In genomic region chr12:51407604-51408003, GRCh38 we compare ENCODE assay signal across 23 cellular contexts. TPM values are rescaled to one million over a fixed set of nuclear protein-coding genes. Genes with fewer than 3 reads are reported as not detected.
DNase-seq lines count a peak whose midpoint lies in the region; ATAC-seq and TF ChIP-seq lines count a peak whose summit lies in the region.
"Had no signal": no experiment of that assay in that cellular context is flagged by ENCODE, and none has a peak within 500 bp of the region (broad histone marks: within the 10 kb centered on the region; RNA-seq: fewer than 3 reads in every experiment).

No MANE protein-coding gene starts in this region.

- H3K36me3 ChIP-seq in right atrium auricular region: no peaks in the 10 kb centered on the region
- H3K36me3 ChIP-seq in left ventricle myocardium inferior: no peaks in the 10 kb centered on the region
- no peaks in the 10 kb centered on the region for H3K36me3 ChIP-seq in endodermal cell (ENCODE audit: control insufficient read depth, insufficient read depth, low read length)

- 0 out of 2 replicates have a peak overlapping the region, but pooled peaks have one; percentile 10 for H3K27ac Mint-ChIP-seq in HFFc6
- H3K27ac Mint-ChIP-seq in endodermal cell: no peak overlapping the region
- H3K27ac Mint-ChIP-seq in CD4-positive, alpha-beta T cell: no peak overlapping the region
- H3K27ac Mint-ChIP-seq: CD8-positive, alpha-beta T cell had no signal

- H3K27me3 ChIP-seq in right atrium auricular region: no peaks in the 10 kb centered on the region
- H3K27me3 ChIP-seq in left ventricle myocardium inferior (ENCODE audit: low read depth): peaks cover 10% of the 10 kb centered on the region
- H3K27me3 ChIP-seq in endodermal cell (ENCODE audit: control insufficient read depth, insufficient read depth, low read length, poor library complexity, severe bottlenecking): no peaks in the 10 kb centered on the region
- no peaks in the 10 kb centered on the region for H3K27me3 ChIP-seq in CD4-positive, alpha-beta T cell (ENCODE audit: control insufficient read depth, insufficient read depth, low read length)

- CTCF ChIA-PET in CD4-positive, alpha-beta T cell (lab: Charles Lee): no interaction called here

- H3K27me3 Mint-ChIP-seq in HFFc6 (ENCODE audit: insufficient read depth) (no peaks in the 10 kb centered on the region; the same call in 1 of the 2 replicates), endodermal cell (ENCODE audit: insufficient read depth) (no peaks in the 10 kb centered on the region)
- no peaks in the 10 kb centered on the region for H3K27me3 Mint-ChIP-seq in CD4-positive, alpha-beta T cell

- H3K9ac ChIP-seq in endodermal cell (ENCODE audit: extremely low read depth, low read length, poor library complexity, severe bottlenecking): no peak overlapping the region

- H3K9me3 ChIP-seq in right atrium auricular region (no peaks in the 10 kb centered on the region), left ventricle myocardium inferior (replicated peaks) (no peaks in the 10 kb centered on the region), endodermal cell (ENCODE audit: control insufficient read depth, low read length) (no peaks in the 10 kb centered on the region)
- H3K9me3 ChIP-seq in CD4-positive, alpha-beta T cell (ENCODE audit: control insufficient read depth, low read length): no peaks in the 10 kb centered on the region
- H3K9me3 ChIP-seq: A549 had no signal

- no peaks in the 10 kb centered on the region for H3K4me1 ChIP-seq in right atrium auricular region
- H3K4me1 ChIP-seq in left ventricle myocardium inferior: no peaks in the 10 kb centered on the region
- H3K4me1 ChIP-seq in endodermal cell (ENCODE audit: control insufficient read depth, insufficient read depth, low read length): no peaks in the 10 kb centered on the region
- H3K4me1 ChIP-seq: A549 had no signal

- H3K4me3 ChIP-seq in right atrium auricular region (no peak overlapping the region), left ventricle myocardium inferior (no peak overlapping the region), endodermal cell (ENCODE audit: low read length) (no peak overlapping the region)
- H3K4me3 ChIP-seq: A549, PC-9 had no signal

- H3K36me3 Mint-ChIP-seq in HFFc6 (ENCODE audit: low read depth) (no peaks in the 10 kb centered on the region), endodermal cell (ENCODE audit: low read depth) (no peaks in the 10 kb centered on the region)
- H3K36me3 Mint-ChIP-seq in CD4-positive, alpha-beta T cell (ENCODE audit: low read depth): no peaks in the 10 kb centered on the region
- H3K36me3 Mint-ChIP-seq: CD8-positive, alpha-beta T cell had no signal

- H3K4me1 Mint-ChIP-seq in HFFc6 (ENCODE audit: low read depth) (peaks cover under 1% of the 10 kb centered on the region), endodermal cell (peaks cover 7% of the 10 kb centered on the region)
- peaks cover 6% of the 10 kb centered on the region for H3K4me1 Mint-ChIP-seq in CD4-positive, alpha-beta T cell (ENCODE audit: low read depth)

- no peak for TF ChIP-seq CTCF in right atrium auricular region (IDR thresholded peaks at IDR 0.05)
- no peak for TF ChIP-seq CTCF in left ventricle myocardium inferior (IDR thresholded peaks at IDR 0.05; ENCODE audit: borderline replicate concordance)
- no peak for TF ChIP-seq CTCF in HFFc6 (IDR thresholded peaks at IDR 0.05)
- TF ChIP-seq CTCF in endodermal cell (conservative IDR thresholded peaks at IDR 0.05): no peak
- TF ChIP-seq CTCF in CD4-positive, alpha-beta T cell (IDR thresholded peaks at IDR 0.05): no peak

- intact Hi-C loops in left ventricle myocardium inferior (cut with micrococcal nuclease): no loop called here
- intact Hi-C loops in CD4-positive, alpha-beta T cell (cut with DNase I, micrococcal nuclease): no loop called here

- no peaks in the 10 kb centered on the region for H3K9me3 Mint-ChIP-seq in HFFc6
- no peaks in the 10 kb centered on the region for H3K9me3 Mint-ChIP-seq in endodermal cell
- H3K9me3 Mint-ChIP-seq in CD4-positive, alpha-beta T cell: no peaks in the 10 kb centered on the region
- H3K9me3 Mint-ChIP-seq: CD8-positive, alpha-beta T cell had no signal

- POLR2A ChIA-PET in CD4-positive, alpha-beta T cell (lab: Charles Lee): interaction anchor here (0.6 kb wide), 1 partner anchor 91 kb away, joined by 3 read pairs; no protein-coding TSS in a partner anchor

- H3K27ac ChIP-seq in right atrium auricular region: no peak overlapping the region
- no peak overlapping the region for H3K27ac ChIP-seq in left ventricle myocardium inferior (replicated peaks)
- no peak overlapping the region for H3K27ac ChIP-seq in endodermal cell (ENCODE audit: low read depth, low read length)
- H3K27ac ChIP-seq in CD4-positive, alpha-beta T cell (ENCODE audit: low read depth, low read length): no peak overlapping the region
- H3K27ac ChIP-seq: A549, PC-9 had no signal

- no peak overlapping the region for H3K4me3 Mint-ChIP-seq in HFFc6
- H3K4me3 Mint-ChIP-seq in endodermal cell: no peak overlapping the region
- no peak overlapping the region for H3K4me3 Mint-ChIP-seq in CD4-positive, alpha-beta T cell
- H3K4me3 Mint-ChIP-seq: CD8-positive, alpha-beta T cell had no signal

- whole genome bisulfite sequencing in endodermal cell (ENCODE audit: insufficient coverage in 1 of 2, insufficient read length in 1 of 2), 2 experiments: 69 to 93% methylated on average over 3 to 4 of the region's 4 CpGs

- DNase-seq in right atrium auricular region (ENCODE audit: low spot score) (peak; percentile 11), left ventricle myocardium inferior (no peak), HFFc6 (no peak), endodermal cell (peak; percentile 31), putamen (ENCODE audit: low spot score) (no peak)
- no peak for DNase-seq in CD4-positive, alpha-beta T cell
- DNase-seq: C1 segment of cervical spinal cord; Calu3; CD8-positive, alpha-beta T cell; DMS79 treated with DMSO at 0.1 percent for 48 hours; KBM-7; MM.1S; NCI-H1048; NCI-H1417; NCI-H1694; NCI-H2029 treated with DMSO at 0.1 percent for 48 hours; NCI-H2227 treated with DMSO at 0.1 percent for 48 hours; NCI-H526 treated with DMSO at 0.1 percent for 48 hours; PC-9 had no signal

- ATAC-seq in GM21367 (IDR thresholded peaks at IDR 0.05; ENCODE audit: unreplicated experiment): no peak
- ATAC-seq in CD4-positive, alpha-beta T cell (ENCODE audit: poor library complexity): no peak
- ATAC-seq: A549; CD8-positive, alpha-beta T cell; Right ventricle myocardium inferior had no signal

RNA-seq across cellular contexts. Expression of gene GALNT6, which starts 16.4 kb away (rescaled TPM):
- total RNA-seq in right atrium auricular region (1 to 10 TPM; 1.3 to 2.8 TPM), left ventricle myocardium inferior (0.60 TPM), endodermal cell (10 to 100 TPM; 13.9 to 19.1 TPM)
- 10 to 100 TPM; 68.2 to 93.9 (median 71.7) TPM for total RNA-seq in HFFc6 (2021; fragmentation: NEBNext Ultra II Directional; extraction: Animal tissue kit (Norgen Biotek cat#: 25700))
- polyA plus RNA-seq in endodermal cell (2013, experiment 1 of 2): 2.7 TPM
- 2.1 TPM for polyA plus RNA-seq in endodermal cell (2013, experiment 2 of 2)
- total RNA-seq in CD4-positive, alpha-beta T cell: 10 to 100 TPM; 10.2 to 13.7 TPM
- total RNA-seq: NCI-H460 had no signal

RNA-seq across cellular contexts. Expression of gene SLC4A8, which starts 17.0 kb away (rescaled TPM):
- total RNA-seq in right atrium auricular region (1 to 10 TPM in 1 of 2 donors, under 1 TPM in 1; 0.28 to 1.1 TPM), left ventricle myocardium inferior (0.14 TPM), endodermal cell (10 to 100 TPM; 25.8 to 26.4 TPM)
- total RNA-seq in HFFc6 (2021; fragmentation: NEBNext Ultra II Directional; extraction: Animal tissue kit (Norgen Biotek cat#: 25700)): 10 to 100 TPM; 10.2 to 21.9 (median 14.4) TPM
- 22.8 TPM for polyA plus RNA-seq in endodermal cell (2013, experiment 1 of 2)
- 19.0 TPM for polyA plus RNA-seq in endodermal cell (2013, experiment 2 of 2)
- 1 to 10 TPM; 1.3 to 1.8 TPM for total RNA-seq in CD4-positive, alpha-beta T cell

Comparison
In these comparisons a context has a peak if more than half of its experiments do, and no peak if none do; other contexts are left out.
1. DNase-seq: peak in right atrium auricular region (single experiment) and endodermal cell (single experiment); none in left ventricle myocardium inferior (single experiment), HFFc6 (single experiment), putamen (single experiment) and CD4-positive, alpha-beta T cell (0 of 10).